Comparison of ENCODE assay signal across 17 cellular contexts in genomic region chr1:110170726-110171125, GRCh38. TPM values are rescaled to one million over a fixed set of nuclear protein-coding genes. Genes with fewer than 3 reads are reported as not detected.
"Had no signal": no experiment of that assay in that cellular context is flagged by ENCODE, and none has a peak within 500 bp of the region (broad histone marks: within the 10 kb centered on the region; RNA-seq: fewer than 3 reads in every experiment).

No MANE protein-coding gene starts in this region.

- H3K27me3 Mint-ChIP-seq: activated CD4-positive, alpha-beta T cell treated with anti-CD3 and anti-CD28 coated beads, Interleukin-2, amount 10 ng/mL, durations not matched to agents 7 days and 5 days had no signal

- H3K9me3 ChIP-seq: gastroesophageal sphincter, tibial nerve, vagina had no signal

- ATAC-seq: gastroesophageal sphincter had no signal

- H3K36me3 ChIP-seq: gastroesophageal sphincter, tibial nerve, vagina had no signal

- H3K4me1 Mint-ChIP-seq: activated CD4-positive, alpha-beta T cell treated with anti-CD3 and anti-CD28 coated beads, Interleukin-2, amount 10 ng/mL, durations not matched to agents 7 days and 5 days; activated naive CD8-positive, alpha-beta T cell treated with anti-CD3 and anti-CD28 coated beads for 36 hours had no signal

- H3K4me3 ChIP-seq: gastroesophageal sphincter, lung, tibial nerve, vagina had no signal

- H3K9me3 Mint-ChIP-seq: activated CD4-positive, alpha-beta T cell treated with anti-CD3 and anti-CD28 coated beads, Interleukin-2, amount 10 ng/mL, durations not matched to agents 7 days and 5 days; activated naive CD8-positive, alpha-beta T cell treated with anti-CD3 and anti-CD28 coated beads for 36 hours; T-helper 2 cell treated with Interferon-gamma antibody and Interleukin-4, amounts not matched to agents 5 μg/mL and 100 μg/mL, for 36 hours had no signal

- H3K4me3 Mint-ChIP-seq: activated CD4-positive, alpha-beta T cell treated with anti-CD3 and anti-CD28 coated beads, Interleukin-2, amount 10 ng/mL, durations not matched to agents 7 days and 5 days; activated naive CD8-positive, alpha-beta T cell treated with anti-CD3 and anti-CD28 coated beads for 36 hours; T-helper 2 cell treated with Interferon-gamma antibody and Interleukin-4, amounts not matched to agents 5 μg/mL and 100 μg/mL, for 36 hours had no signal

- H3K27me3 ChIP-seq: gastroesophageal sphincter, tibial nerve, vagina had no signal

- H3K36me3 Mint-ChIP-seq: activated naive CD8-positive, alpha-beta T cell treated with anti-CD3 and anti-CD28 coated beads for 36 hours had no signal

- H3K27ac ChIP-seq: gastroesophageal sphincter, tibial nerve, vagina had no signal

- H3K27ac Mint-ChIP-seq: activated CD4-positive, alpha-beta T cell treated with anti-CD3 and anti-CD28 coated beads, Interleukin-2, amount 10 ng/mL, durations not matched to agents 7 days and 5 days; activated naive CD8-positive, alpha-beta T cell treated with anti-CD3 and anti-CD28 coated beads for 36 hours; T-helper 2 cell treated with Interferon-gamma antibody and Interleukin-4, amounts not matched to agents 5 μg/mL and 100 μg/mL, for 36 hours had no signal

- DNase-seq: activated CD4-positive, alpha-beta T cell treated with anti-CD3 and anti-CD28 coated beads, Interleukin-2, amount 10 ng/mL, durations not matched to agents 7 days and 5 days; activated CD8-positive, alpha-beta memory T cell treated with anti-CD3 and anti-CD28 coated beads, Interleukin-2, amount 50 U/mL, for 48 hours; activated gamma-delta T cell treated with Interleukin-2 at 50 U/mL for 16 hours; activated naive CD8-positive, alpha-beta T cell treated with anti-CD3 and anti-CD28 coated beads for 36 hours; dermis blood vessel endothelial cell; islet precursor cell; midbrain; stimulated activated CD4-positive, alpha-beta T cell treated with anti-CD3 and anti-CD28 coated beads, Interleukin-15, amount 100 ng/mL, for 24 hours; stimulated activated CD4-positive, alpha-beta T cell treated with anti-CD3 and anti-CD28 coated beads, Interleukin-4, amount 100 ng/mL, for 1 hour; stimulated activated naive CD4-positive, alpha-beta T cell had no signal

RNA-seq across cellular contexts. Expression of gene SLC6A17, which starts 20.4 kb away (rescaled TPM):
- total RNA-seq: activated CD4-positive, alpha-beta T cell treated with anti-CD3 and anti-CD28 coated beads, Interleukin-2, amount 10 ng/mL, durations not matched to agents 7 days and 5 days had no signal

RNA-seq across cellular contexts. Expression of gene UBL4B, which starts 58.5 kb away (rescaled TPM):
- total RNA-seq: activated CD4-positive, alpha-beta T cell treated with anti-CD3 and anti-CD28 coated beads, Interleukin-2, amount 10 ng/mL, durations not matched to agents 7 days and 5 days; activated naive CD8-positive, alpha-beta T cell treated with anti-CD3 and anti-CD28 coated beads for 36 hours; chondrocyte; dermis blood vessel endothelial cell; lung; myocyte; vagina had no signal
